ENCODE assay signal across 9 cellular contexts in genomic region chr20:25040438-25040831, GRCh38. TPM values are rescaled to one million over a fixed set of nuclear protein-coding genes. Genes with fewer than 3 reads are reported as not detected.
DNase-seq lines count a peak whose midpoint lies in the region; ATAC-seq and TF ChIP-seq lines count a peak whose summit lies in the region.
"Had no signal": no experiment of that assay in that cellular context is flagged by ENCODE, and none has a peak within 500 bp of the region (broad histone marks: within the 10 kb centered on the region; RNA-seq: fewer than 3 reads in every experiment).

No MANE protein-coding gene starts in this region.

- peak overlapping the region in 4 of 5 experiments; percentile 63 to 95 (median 82) for H3K27ac Mint-ChIP-seq in brain
- peak overlapping the region; percentile 22 for H3K27ac Mint-ChIP-seq in stimulated activated memory B cell treated with anti-CD40 and anti-IgM and Interleukin-4, amounts not matched to agents 10 μg/mL and 1 μg/mL and 100 μg/mL, for 72 hours

- H3K9me3 Mint-ChIP-seq in brain = no peaks in the 10 kb centered on the region
- H3K9me3 Mint-ChIP-seq in stimulated activated memory B cell treated with anti-CD40 and anti-IgM and Interleukin-4, amounts not matched to agents 10 μg/mL and 1 μg/mL and 100 μg/mL, for 72 hours = no peaks in the 10 kb centered on the region

- ATAC-seq in stimulated activated memory B cell treated with anti-CD40 and anti-IgM and Interleukin-4, amounts not matched to agents 10 μg/mL and 1 μg/mL and 100 μg/mL, for 72 hours = no peak

- H3K27me3 Mint-ChIP-seq in brain = no peaks in the 10 kb centered on the region
- H3K27me3 Mint-ChIP-seq in stimulated activated memory B cell treated with anti-CD40 and anti-IgM and Interleukin-4, amounts not matched to agents 10 μg/mL and 1 μg/mL and 100 μg/mL, for 72 hours = no peaks in the 10 kb centered on the region

- no peak overlapping the region for H3K4me3 Mint-ChIP-seq in brain
- no peak overlapping the region for H3K4me3 Mint-ChIP-seq in stimulated activated memory B cell treated with anti-CD40 and anti-IgM and Interleukin-4, amounts not matched to agents 10 μg/mL and 1 μg/mL and 100 μg/mL, for 72 hours

- H3K4me1 Mint-ChIP-seq in brain = peaks cover 52% of the 10 kb centered on the region
- H3K4me1 Mint-ChIP-seq in stimulated activated memory B cell treated with anti-CD40 and anti-IgM and Interleukin-4, amounts not matched to agents 10 μg/mL and 1 μg/mL and 100 μg/mL, for 72 hours = peaks cover 69% of the 10 kb centered on the region

- H3K36me3 Mint-ChIP-seq in brain = no peaks in the 10 kb centered on the region
- no peaks in the 10 kb centered on the region for H3K36me3 Mint-ChIP-seq in stimulated activated memory B cell treated with anti-CD40 and anti-IgM and Interleukin-4, amounts not matched to agents 10 μg/mL and 1 μg/mL and 100 μg/mL, for 72 hours

- peak; percentile 68 for DNase-seq in GM03348 (ENCODE audit: low spot score)
- DNase-seq in iris pigment epithelial cell (ENCODE audit: low read depth) = peak; percentile 87
- DNase-seq in SW480 (ENCODE audit: low spot score) = no peak
- no peak for DNase-seq in NCI-H2227 treated with DMSO at 0.1 percent for 48 hours (lab: John Stamatoyannopoulos, UW)
- no peak for DNase-seq in stimulated activated CD4-positive, alpha-beta T cell treated with anti-CD3 and anti-CD28 coated beads, Interleukin-2, amount 100 ng/mL, for 48 hours
- no peak for DNase-seq in NCI-H146 (lab: John Stamatoyannopoulos, UW)
- DNase-seq: activated T-cell treated with anti-CD3 and anti-CD28 coated beads, Interleukin-2, amount 50 U/mL, for 1 hour had no signal

- no peak for TF ChIP-seq CTCF in brain (conservative IDR thresholded peaks at IDR 0.05)

RNA-seq across cellular contexts. Expression of gene ACSS1, which starts 17.5 kb away (rescaled TPM):
- 12.2 TPM for polyA plus RNA-seq in brain (ENCODE audit: insufficient read depth, low read depth, low replicate concordance)

RNA-seq across cellular contexts. Expression of gene VSX1, which starts 41.5 kb away (rescaled TPM):
- polyA plus RNA-seq in brain (ENCODE audit: insufficient read depth, low read depth, low replicate concordance) = 0.56 TPM

RNA-seq across cellular contexts. Expression of gene APMAP, which starts 47.9 kb away (rescaled TPM):
- polyA plus RNA-seq in brain (ENCODE audit: insufficient read depth, low read depth, low replicate concordance) = 88.7 TPM

Comparison
In these comparisons a context has a peak if more than half of its experiments do, and no peak if none do; other contexts are left out.
1. DNase-seq: peak in GM03348 (single experiment) and iris pigment epithelial cell (single experiment); none in SW480 (single experiment), NCI-H2227 treated with DMSO at 0.1 percent for 48 hours (single experiment), stimulated activated CD4-positive, alpha-beta T cell treated with anti-CD3 and anti-CD28 coated beads, Interleukin-2, amount 100 ng/mL, for 48 hours (0 of 2) and NCI-H146 (single experiment).